Comparison of ENCODE assay signal across 18 cellular contexts in the genomic region with DNA sequence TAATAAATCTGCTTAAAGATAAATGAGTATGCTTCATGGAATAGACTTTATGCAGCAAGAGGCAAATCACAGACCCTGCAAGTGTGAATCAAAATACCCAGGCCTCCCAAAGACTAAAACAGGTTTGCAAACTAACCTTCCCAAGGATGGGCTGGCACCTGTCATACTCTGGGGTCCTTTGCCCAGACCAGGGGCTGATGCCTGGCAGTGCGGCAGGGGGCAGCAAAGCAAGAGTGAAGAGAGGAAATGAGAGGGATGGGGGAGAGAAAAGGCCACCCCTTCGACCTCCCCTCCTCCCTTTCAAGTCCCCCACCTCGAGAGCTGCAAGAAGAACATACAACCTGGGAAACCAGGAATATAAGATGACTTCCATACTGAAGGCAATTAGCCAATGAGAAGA. TPM values are rescaled to one million over a fixed set of nuclear protein-coding genes. Genes with fewer than 3 reads are reported as not detected.
DNase-seq lines count a peak whose midpoint lies in the region; ATAC-seq, FAIRE-seq and TF ChIP-seq lines count a peak whose summit lies in the region.
"Had no signal": no experiment of that assay in that cellular context is flagged by ENCODE, and none has a peak within 500 bp of the region (broad histone marks: within the 10 kb centered on the region; RNA-seq: fewer than 3 reads in every experiment).

No MANE protein-coding gene starts in this region.

- no peaks in the 10 kb centered on the region for H3K27me3 Mint-ChIP-seq in natural killer cell treated with Interleukin-12 subunit alpha and Interleukin-12 subunit beta and Interleukin-15 and Interleukin-18, amount 100 ng/mL, for 72 hours
- H3K27me3 Mint-ChIP-seq: activated naive CD4-positive, alpha-beta T cell treated with anti-CD3 and anti-CD28 coated beads, Interleukin-2, amount 50 U/mL, for 24 hours; stimulated activated naive CD8-positive, alpha-beta T cell treated with anti-CD3 and anti-CD28 coated beads, Interleukin-15, Interleukin-2, amounts not matched to agents 100 ng/mL and 50 ng/mL, for 24 hours had no signal

- no peak overlapping the region for H3K4me3 ChIP-seq in AG10803 (ENCODE audit: low read length)
- no peak overlapping the region for H3K4me3 ChIP-seq in adipocyte (ENCODE audit: low read length)
- H3K4me3 ChIP-seq in rectal smooth muscle tissue (ENCODE audit: low read length) = no peak overlapping the region
- H3K4me3 ChIP-seq: heart left ventricle had no signal

- H3K9me3 ChIP-seq in adipocyte (ENCODE audit: control insufficient read depth, low read length) = no peaks in the 10 kb centered on the region

- no peak for TF ChIP-seq POLR2A in H54 (IDR thresholded peaks at IDR 0.05; ENCODE audit: low read depth, low read length)

- H3K9me3 Mint-ChIP-seq in natural killer cell treated with Interleukin-12 subunit alpha and Interleukin-12 subunit beta and Interleukin-15 and Interleukin-18, amount 100 ng/mL, for 72 hours = no peaks in the 10 kb centered on the region

- DNase-seq in AG10803 (ENCODE audit: low read depth) = no peak
- DNase-seq in adipocyte (ENCODE audit: low read depth) = no peak
- peak; percentile 33 for DNase-seq in islet precursor cell
- DNase-seq in GDM1 (lab: John Stamatoyannopoulos, UW) = no peak
- no peak for DNase-seq in natural killer cell treated with Interleukin-12 subunit alpha and Interleukin-12 subunit beta and Interleukin-15 and Interleukin-18, amount 100 ng/mL, for 72 hours (ENCODE audit: low spot score)
- no peak for DNase-seq in activated naive CD4-positive, alpha-beta T cell (lab: John Stamatoyannopoulos, UW)
- no peak for DNase-seq in H54 (ENCODE audit: insufficient read length, low spot score)
- DNase-seq: activated CD4-positive, alpha-beta T cell treated with anti-CD3 and anti-CD28 coated beads for 48 hours; COR-L47; HCEC 1CT; KBM-7; mesendoderm; NCI-H2029 treated with DMSO at 0.1 percent for 48 hours had no signal

- FAIRE-seq in H54 (lab: Jason Lieb, UNC) = no peak

- H3K27me3 ChIP-seq in adipocyte (replicated peaks; ENCODE audit: control insufficient read depth, insufficient read depth, low read length) (no peaks in the 10 kb centered on the region), rectal smooth muscle tissue (ENCODE audit: control insufficient read depth, insufficient read depth, low read length) (no peaks in the 10 kb centered on the region)
- H3K27me3 ChIP-seq: heart left ventricle had no signal

- peaks cover 11 to 21% of the 10 kb centered on the region in 2 donors for H3K4me1 Mint-ChIP-seq in natural killer cell treated with Interleukin-12 subunit alpha and Interleukin-12 subunit beta and Interleukin-15 and Interleukin-18, amount 100 ng/mL, for 72 hours (ENCODE audit: low read depth in 2 of 2)
- H3K4me1 Mint-ChIP-seq: activated naive CD4-positive, alpha-beta T cell treated with anti-CD3 and anti-CD28 coated beads, Interleukin-2, amount 50 U/mL, for 24 hours had no signal

- TF ChIP-seq CTCF in AG10803 (conservative IDR thresholded peaks at IDR 0.05; ENCODE audit: low read length) = 0 out of 2 replicates have a peak, but pooled peaks have one; percentile 2

- no peak overlapping the region for H3K4me3 Mint-ChIP-seq in natural killer cell treated with Interleukin-12 subunit alpha and Interleukin-12 subunit beta and Interleukin-15 and Interleukin-18, amount 100 ng/mL, for 72 hours
- H3K4me3 Mint-ChIP-seq: activated naive CD4-positive, alpha-beta T cell treated with anti-CD3 and anti-CD28 coated beads, Interleukin-2, amount 50 U/mL, for 24 hours; stimulated activated naive CD8-positive, alpha-beta T cell treated with anti-CD3 and anti-CD28 coated beads, Interleukin-15, Interleukin-2, amounts not matched to agents 100 ng/mL and 50 ng/mL, for 24 hours had no signal

- peak overlapping the region; percentile 89 for H3K27ac ChIP-seq in rectal smooth muscle tissue (ENCODE audit: low read depth, low read length)
- H3K27ac ChIP-seq: epithelial cell of prostate had no signal

- H3K9ac ChIP-seq in adipocyte (ENCODE audit: low read length) = peak overlapping the region; percentile 14
- no peak overlapping the region for H3K9ac ChIP-seq in rectal smooth muscle tissue (ENCODE audit: low read length)

- H3K36me3 Mint-ChIP-seq in natural killer cell treated with Interleukin-12 subunit alpha and Interleukin-12 subunit beta and Interleukin-15 and Interleukin-18, amount 100 ng/mL, for 72 hours = no peaks in the 10 kb centered on the region

- ATAC-seq in natural killer cell treated with Interleukin-12 subunit alpha and Interleukin-12 subunit beta and Interleukin-15 and Interleukin-18, amount 100 ng/mL, for 72 hours = no peak

- H3K36me3 ChIP-seq in adipocyte (ENCODE audit: control insufficient read depth, insufficient read depth, low read length, severe bottlenecking) (no peaks in the 10 kb centered on the region), rectal smooth muscle tissue (ENCODE audit: control insufficient read depth, insufficient read depth, low read length) (no peaks in the 10 kb centered on the region)
- H3K36me3 ChIP-seq: heart left ventricle had no signal

- H3K27ac Mint-ChIP-seq in natural killer cell treated with Interleukin-12 subunit alpha and Interleukin-12 subunit beta and Interleukin-15 and Interleukin-18, amount 100 ng/mL, for 72 hours = no peak overlapping the region
- H3K27ac Mint-ChIP-seq: activated naive CD4-positive, alpha-beta T cell treated with anti-CD3 and anti-CD28 coated beads, Interleukin-2, amount 50 U/mL, for 24 hours had no signal

- H3K4me1 ChIP-seq in adipocyte (ENCODE audit: control insufficient read depth, insufficient read depth, low read length) (peaks cover 25% of the 10 kb centered on the region), rectal smooth muscle tissue (ENCODE audit: control insufficient read depth, insufficient read depth, low read length) (peaks cover 25% of the 10 kb centered on the region)

RNA-seq across cellular contexts. Expression of gene XXYLT1, which starts 31.8 kb away (rescaled TPM):
- total RNA-seq in natural killer cell treated with Interleukin-12 subunit alpha and Interleukin-12 subunit beta and Interleukin-15 and Interleukin-18, amount 100 ng/mL, for 72 hours = 10 to 100 TPM; 10.5 to 16.2 TPM
